Comparison of ENCODE assay signal across 12 cellular contexts in genomic region chr7:39464350-39465054, GRCh38.
DNase-seq lines count a peak whose midpoint lies in the region; ATAC-seq and TF ChIP-seq lines count a peak whose summit lies in the region.
"Had no signal": no experiment of that assay in that cellular context is flagged by ENCODE, and none has a peak within 500 bp of the region (broad histone marks: within the 10 kb centered on the region; RNA-seq: fewer than 3 reads in every experiment).

No MANE protein-coding gene starts in this region.

- WGBS in thyroid gland, 2 donors, result 37 to 49% methylated on average over 16 of the region's 16 CpGs

- H3K4me1 Mint-ChIP-seq in activated naive CD4-positive, alpha-beta T cell treated with anti-CD3 and anti-CD28 coated beads, Interleukin-2, amount 50 U/mL, for 24 hours, result peaks cover 5% of the 10 kb centered on the region
- peaks cover 29% of the 10 kb centered on the region for H3K4me1 Mint-ChIP-seq in glutamatergic neuron (ENCODE audit: low read depth, unreplicated experiment)
- peaks cover 9% of the 10 kb centered on the region for H3K4me1 Mint-ChIP-seq in activated naive CD4-positive, alpha-beta T cell treated with anti-CD3 and anti-CD28 coated beads, Interleukin-2, amount 10 ng/mL, durations not matched to agents 7 days and 5 days

- no peak for TF ChIP-seq CTCF in fibroblast of the aortic adventitia (IDR thresholded peaks at IDR 0.05; ENCODE audit: insufficient read depth, low read length)
- TF ChIP-seq CTCF in thyroid gland (IDR thresholded peaks at IDR 0.05), result no peak
- no peak for TF ChIP-seq CTCF in glutamatergic neuron (IDR thresholded peaks at IDR 0.05; ENCODE audit: partially characterized antibody, unreplicated experiment)

- H3K36me3 ChIP-seq in thyroid gland, result no peaks in the 10 kb centered on the region

- ATAC-seq in HG03378 (IDR thresholded peaks at IDR 0.05; ENCODE audit: unreplicated experiment), result peak; percentile 13

- H3K4me1 ChIP-seq in thyroid gland, result no peaks in the 10 kb centered on the region
- H3K4me1 ChIP-seq: foreskin keratinocyte had no signal

- intact Hi-C loops in thyroid gland (cut with DNase I), result no loop called here

- H3K27ac ChIP-seq in thyroid gland, result no peak overlapping the region
- H3K27ac ChIP-seq: foreskin keratinocyte had no signal

- H3K9me3 ChIP-seq in thyroid gland, result no peaks in the 10 kb centered on the region

- CTCF ChIA-PET in activated naive CD4-positive, alpha-beta T cell treated with anti-CD3 and anti-CD28 coated beads, Interleukin-2, amount 10 ng/mL, durations not matched to agents 7 days and 5 days (lab: Charles Lee), result interaction anchor here (1.3 to 4.0 kb wide), 3 partner anchors 10 to 56 kb away, joined by 3 to 28 read pairs (median 6); no protein-coding TSS in a partner anchor

- no peak for DNase-seq in activated naive CD4-positive, alpha-beta T cell treated with Interleukin-2 at 50 U/mL for 16 hours
- DNase-seq in fibroblast of the aortic adventitia (ENCODE audit: low read depth) (peak; percentile 1), thyroid gland (peak; percentile 24 to 36), glutamatergic neuron (no peak), DMS 273 (lab: John Stamatoyannopoulos, UW; ENCODE audit: unreplicated experiment) (no peak)
- DNase-seq in activated naive CD4-positive, alpha-beta T cell treated with anti-CD3 and anti-CD28 coated beads, Interleukin-2, amount 10 ng/mL, durations not matched to agents 7 days and 5 days, result no peak
- DNase-seq: cortex of kidney, GOT3, occipital lobe had no signal

- H3K27me3 Mint-ChIP-seq in activated naive CD4-positive, alpha-beta T cell treated with anti-CD3 and anti-CD28 coated beads, Interleukin-2, amount 50 U/mL, for 24 hours, result peaks cover 8% of the 10 kb centered on the region
- H3K27me3 Mint-ChIP-seq in glutamatergic neuron (ENCODE audit: unreplicated experiment), result no peaks in the 10 kb centered on the region
- H3K27me3 Mint-ChIP-seq in activated naive CD4-positive, alpha-beta T cell treated with anti-CD3 and anti-CD28 coated beads, Interleukin-2, amount 10 ng/mL, durations not matched to agents 7 days and 5 days, result peaks cover 27% of the 10 kb centered on the region

- H3K27me3 ChIP-seq in thyroid gland, result no peaks in the 10 kb centered on the region

- no peak overlapping the region for H3K4me3 ChIP-seq in fibroblast of the aortic adventitia (ENCODE audit: low read depth, low read length)
- H3K4me3 ChIP-seq in thyroid gland (replicated peaks in 1 of 3), result peak overlapping the region in 1 of 3 donors; percentile 6

- H3K27ac Mint-ChIP-seq in activated naive CD4-positive, alpha-beta T cell treated with anti-CD3 and anti-CD28 coated beads, Interleukin-2, amount 50 U/mL, for 24 hours, result no peak overlapping the region
- no peak overlapping the region for H3K27ac Mint-ChIP-seq in glutamatergic neuron (ENCODE audit: unreplicated experiment)
- no peak overlapping the region for H3K27ac Mint-ChIP-seq in activated naive CD4-positive, alpha-beta T cell treated with anti-CD3 and anti-CD28 coated beads, Interleukin-2, amount 10 ng/mL, durations not matched to agents 7 days and 5 days

- no peaks in the 10 kb centered on the region for H3K9me3 Mint-ChIP-seq in activated naive CD4-positive, alpha-beta T cell treated with anti-CD3 and anti-CD28 coated beads, Interleukin-2, amount 50 U/mL, for 24 hours
- no peaks in the 10 kb centered on the region for H3K9me3 Mint-ChIP-seq in glutamatergic neuron (ENCODE audit: unreplicated experiment)
- no peaks in the 10 kb centered on the region for H3K9me3 Mint-ChIP-seq in activated naive CD4-positive, alpha-beta T cell treated with anti-CD3 and anti-CD28 coated beads, Interleukin-2, amount 10 ng/mL, durations not matched to agents 7 days and 5 days

- peak overlapping the region; percentile 2 for H3K4me3 Mint-ChIP-seq in activated naive CD4-positive, alpha-beta T cell treated with anti-CD3 and anti-CD28 coated beads, Interleukin-2, amount 50 U/mL, for 24 hours
- no peak overlapping the region for H3K4me3 Mint-ChIP-seq in glutamatergic neuron (ENCODE audit: unreplicated experiment)
- no peak overlapping the region for H3K4me3 Mint-ChIP-seq in activated naive CD4-positive, alpha-beta T cell treated with anti-CD3 and anti-CD28 coated beads, Interleukin-2, amount 10 ng/mL, durations not matched to agents 7 days and 5 days

- H3K36me3 Mint-ChIP-seq in activated naive CD4-positive, alpha-beta T cell treated with anti-CD3 and anti-CD28 coated beads, Interleukin-2, amount 50 U/mL, for 24 hours, result no peaks in the 10 kb centered on the region
- H3K36me3 Mint-ChIP-seq in glutamatergic neuron (ENCODE audit: unreplicated experiment), result no peaks in the 10 kb centered on the region
- no peaks in the 10 kb centered on the region for H3K36me3 Mint-ChIP-seq in activated naive CD4-positive, alpha-beta T cell treated with anti-CD3 and anti-CD28 coated beads, Interleukin-2, amount 10 ng/mL, durations not matched to agents 7 days and 5 days

- no peak for TF ChIP-seq POLR2A in thyroid gland (IDR thresholded peaks at IDR 0.05)

Comparison
In these comparisons a context has a peak if more than half of its experiments do, and no peak if none do; other contexts are left out.
1. DNase-seq: peak in fibroblast of the aortic adventitia (single experiment) and thyroid gland (2 of 2); none in activated naive CD4-positive, alpha-beta T cell treated with Interleukin-2 at 50 U/mL for 16 hours (single experiment), glutamatergic neuron (single experiment), DMS 273 (single experiment) and activated naive CD4-positive, alpha-beta T cell treated with anti-CD3 and anti-CD28 coated beads, Interleukin-2, amount 10 ng/mL, durations not matched to agents 7 days and 5 days (single experiment).